Comparison of ENCODE assay signal across 10 cellular contexts in genomic region chr17:14808425-14808824, GRCh38.
"Had no signal": no experiment of that assay in that cellular context is flagged by ENCODE, and none has a peak within 500 bp of the region (broad histone marks: within the 10 kb centered on the region; RNA-seq: fewer than 3 reads in every experiment).

No MANE protein-coding gene starts in this region.

- DNase-seq: H9, HCEC 1CT, HFFc6, IMR-90, KG1 had no signal

- ATAC-seq: GM23338, K562 had no signal

- H3K4me3 ChIP-seq: GM23338, K562 had no signal

- FAIRE-seq: H1, H54, HTR-8/SVneo, K562 had no signal
